ENCODE assay signal across 14 cellular contexts in the genomic region with DNA sequence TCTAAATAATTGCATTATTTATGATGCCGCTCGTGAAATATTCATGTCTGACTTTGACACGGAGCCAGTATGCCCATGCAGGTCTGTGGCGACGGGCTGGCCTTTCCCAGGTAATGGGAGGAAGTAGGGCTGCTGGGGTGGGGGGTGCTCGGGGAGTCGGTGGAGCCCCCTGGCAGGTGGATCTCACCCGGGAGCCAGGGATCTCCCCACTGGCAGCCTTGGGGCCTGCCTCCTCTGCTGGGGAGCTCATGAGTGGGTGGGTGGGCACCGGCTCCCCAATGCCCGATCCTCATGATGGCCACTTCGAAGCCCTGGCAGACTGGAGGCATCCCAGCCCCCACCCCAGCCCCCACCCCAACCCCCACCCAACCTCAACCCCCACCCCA. TPM values are rescaled to one million over a fixed set of nuclear protein-coding genes. Genes with fewer than 3 reads are reported as not detected.
DNase-seq lines count a peak whose midpoint lies in the region; ATAC-seq and TF ChIP-seq lines count a peak whose summit lies in the region.
"Had no signal": no experiment of that assay in that cellular context is flagged by ENCODE, and none has a peak within 500 bp of the region (broad histone marks: within the 10 kb centered on the region; RNA-seq: fewer than 3 reads in every experiment).

No MANE protein-coding gene starts in this region.

- TF ChIP-seq CTCF in natural killer cell (IDR thresholded peaks at IDR 0.05) (no peak), body of pancreas (IDR thresholded peaks at IDR 0.05) (no peak)

- DNase-seq in natural killer cell: no peak
- no peak for DNase-seq in natural killer cell treated with Interleukin-12 subunit alpha and Interleukin-12 subunit beta and Interleukin-15 and Interleukin-18, amount 100 ng/mL, for 72 hours (ENCODE audit: low spot score)
- DNase-seq in body of pancreas: no peak
- DNase-seq in kidney glomerular epithelial cell (lab: John Stamatoyannopoulos, UW): no peak
- no peak for DNase-seq in kidney tubule cell (ENCODE audit: low spot score)
- no peak for DNase-seq in cerebellar cortex (ENCODE audit: low spot score)
- DNase-seq in ecto neural progenitor cell (ENCODE audit: low spot score): no peak
- DNase-seq: activated naive CD8-positive, alpha-beta T cell treated with anti-CD3 and anti-CD28 coated beads for 36 hours; caudate nucleus; IMR-90 had no signal

- H3K27me3 Mint-ChIP-seq in natural killer cell (ENCODE audit: low read depth in 2 of 2): no peaks in the 10 kb centered on the region
- no peaks in the 10 kb centered on the region for H3K27me3 Mint-ChIP-seq in natural killer cell treated with Interleukin-12 subunit alpha and Interleukin-12 subunit beta and Interleukin-15 and Interleukin-18, amount 100 ng/mL, for 72 hours
- H3K27me3 Mint-ChIP-seq: activated naive CD8-positive, alpha-beta T cell treated with anti-CD3 and anti-CD28 coated beads for 36 hours had no signal

- no peak overlapping the region for H3K4me3 Mint-ChIP-seq in natural killer cell
- no peak overlapping the region for H3K4me3 Mint-ChIP-seq in natural killer cell treated with Interleukin-12 subunit alpha and Interleukin-12 subunit beta and Interleukin-15 and Interleukin-18, amount 100 ng/mL, for 72 hours
- H3K4me3 Mint-ChIP-seq: activated naive CD8-positive, alpha-beta T cell treated with anti-CD3 and anti-CD28 coated beads for 36 hours; endodermal cell; stimulated activated effector memory CD8-positive, alpha-beta T cell treated with anti-CD3 and anti-CD28 coated beads, Interleukin-12 subunit alpha, Interleukin-12 subunit beta, amount 100 ng/mL, for 72 hours had no signal

- peaks cover 10 to 61% of the 10 kb centered on the region in 2 donors for H3K4me1 Mint-ChIP-seq in natural killer cell
- H3K4me1 Mint-ChIP-seq in natural killer cell treated with Interleukin-12 subunit alpha and Interleukin-12 subunit beta and Interleukin-15 and Interleukin-18, amount 100 ng/mL, for 72 hours (ENCODE audit: low read depth in 2 of 2): peaks cover 13 to 28% of the 10 kb centered on the region in 2 donors

- H3K9me3 ChIP-seq in body of pancreas: no peaks in the 10 kb centered on the region
- H3K9me3 ChIP-seq in mucosa of stomach (ENCODE audit: control insufficient read depth, low read length): no peaks in the 10 kb centered on the region

- no peaks in the 10 kb centered on the region for H3K9me3 Mint-ChIP-seq in natural killer cell
- H3K9me3 Mint-ChIP-seq in natural killer cell treated with Interleukin-12 subunit alpha and Interleukin-12 subunit beta and Interleukin-15 and Interleukin-18, amount 100 ng/mL, for 72 hours: no peaks in the 10 kb centered on the region
- H3K9me3 Mint-ChIP-seq: activated naive CD8-positive, alpha-beta T cell treated with anti-CD3 and anti-CD28 coated beads for 36 hours; endodermal cell; stimulated activated effector memory CD8-positive, alpha-beta T cell treated with anti-CD3 and anti-CD28 coated beads, Interleukin-12 subunit alpha, Interleukin-12 subunit beta, amount 100 ng/mL, for 72 hours had no signal

- H3K36me3 ChIP-seq in body of pancreas (replicated peaks in 1 of 2; ENCODE audit: insufficient read depth in 1 of 2, low read depth in 2 of 2): no peaks in the 10 kb centered on the region
- no peaks in the 10 kb centered on the region for H3K36me3 ChIP-seq in mucosa of stomach (ENCODE audit: control insufficient read depth, insufficient read depth, low read length)

- no peak for ATAC-seq in natural killer cell
- no peak for ATAC-seq in natural killer cell treated with Interleukin-12 subunit alpha and Interleukin-12 subunit beta and Interleukin-15 and Interleukin-18, amount 100 ng/mL, for 72 hours
- ATAC-seq in body of pancreas: no peak
- ATAC-seq: stimulated activated effector memory CD8-positive, alpha-beta T cell treated with anti-CD3 and anti-CD28 coated beads, Interleukin-12 subunit alpha, Interleukin-12 subunit beta, amount 100 ng/mL, for 72 hours had no signal

- H3K27me3 ChIP-seq in body of pancreas (no peaks in the 10 kb centered on the region), mucosa of stomach (ENCODE audit: control insufficient read depth, insufficient read depth, low read length) (no peaks in the 10 kb centered on the region)

- H3K36me3 Mint-ChIP-seq in natural killer cell: no peaks in the 10 kb centered on the region
- no peaks in the 10 kb centered on the region for H3K36me3 Mint-ChIP-seq in natural killer cell treated with Interleukin-12 subunit alpha and Interleukin-12 subunit beta and Interleukin-15 and Interleukin-18, amount 100 ng/mL, for 72 hours
- H3K36me3 Mint-ChIP-seq: activated naive CD8-positive, alpha-beta T cell treated with anti-CD3 and anti-CD28 coated beads for 36 hours; stimulated activated effector memory CD8-positive, alpha-beta T cell treated with anti-CD3 and anti-CD28 coated beads, Interleukin-12 subunit alpha, Interleukin-12 subunit beta, amount 100 ng/mL, for 72 hours had no signal

- no peak for TF ChIP-seq POLR2A in body of pancreas (IDR thresholded peaks at IDR 0.05)

- intact Hi-C loops in natural killer cell (cut with micrococcal nuclease) (loop anchor here (5.0 to 10.0 kb wide), 3 partner anchors 87 to 285 kb away; partner anchors contain the start of gene INPP5A), body of pancreas (cut with DNase I) (no loop called here)

- peak overlapping the region; percentile 64 to 81 for H3K27ac Mint-ChIP-seq in natural killer cell
- H3K27ac Mint-ChIP-seq in natural killer cell treated with Interleukin-12 subunit alpha and Interleukin-12 subunit beta and Interleukin-15 and Interleukin-18, amount 100 ng/mL, for 72 hours: peak overlapping the region in 1 of 2 donors; percentile 53
- H3K27ac Mint-ChIP-seq: activated naive CD8-positive, alpha-beta T cell treated with anti-CD3 and anti-CD28 coated beads for 36 hours; endodermal cell; stimulated activated effector memory CD8-positive, alpha-beta T cell treated with anti-CD3 and anti-CD28 coated beads, Interleukin-12 subunit alpha, Interleukin-12 subunit beta, amount 100 ng/mL, for 72 hours had no signal

- H3K4me1 ChIP-seq in body of pancreas: peaks cover 49% of the 10 kb centered on the region
- peaks cover 74% of the 10 kb centered on the region for H3K4me1 ChIP-seq in mucosa of stomach (ENCODE audit: control insufficient read depth, insufficient read depth, low read length)

- peak overlapping the region in 3 of 4 donors; percentile 68 to 90 (median 82) for H3K27ac ChIP-seq in body of pancreas

- H3K9ac ChIP-seq in mucosa of stomach (ENCODE audit: low read length): peak overlapping the region; percentile 46

- WGBS in body of pancreas, 2 donors: 57 to 68% methylated on average over 6 to 10 of the region's 11 CpGs

- H3K4me3 ChIP-seq in body of pancreas (no peak overlapping the region), mucosa of stomach (ENCODE audit: low read length) (no peak overlapping the region)
- H3K4me3 ChIP-seq: skin epidermis had no signal

RNA-seq across cellular contexts. Expression of gene PWWP2B, which starts 52.8 kb away (rescaled TPM):
- 10 to 100 TPM; 23.7 to 29.5 (median 24.4) TPM for total RNA-seq in natural killer cell
- total RNA-seq in natural killer cell treated with Interleukin-12 subunit alpha and Interleukin-12 subunit beta and Interleukin-15 and Interleukin-18, amount 100 ng/mL, for 72 hours: 10 to 100 TPM; 15.2 to 17.9 TPM
- 10 to 100 TPM; 31.9 to 46.5 TPM for total RNA-seq in body of pancreas
